16 cellular contexts compared by ENCODE assay signal in genomic region chr16:75062944-75063444, GRCh38. TPM values are rescaled to one million over a fixed set of nuclear protein-coding genes. Genes with fewer than 3 reads are reported as not detected.
DNase-seq lines count a peak whose midpoint lies in the region; ATAC-seq and TF ChIP-seq lines count a peak whose summit lies in the region.
"Had no signal": no experiment of that assay in that cellular context is flagged by ENCODE, and none has a peak within 500 bp of the region (broad histone marks: within the 10 kb centered on the region; RNA-seq: fewer than 3 reads in every experiment).

No MANE protein-coding gene starts in this region.

- H4K20me1 ChIP-seq in GM23338 (replicated peaks; ENCODE audit: insufficient read depth), result peaks cover 44% of the 10 kb centered on the region

- H3K9me3 ChIP-seq in A673 (ENCODE audit: low read depth, low read length, poor library complexity, severe bottlenecking) (no peaks in the 10 kb centered on the region), neuronal stem cell (replicated peaks in 1 of 2; ENCODE audit: control insufficient read depth in 2 of 2, insufficient read depth in 1 of 2, low read depth in 1 of 2, low read length in 2 of 2) (no peaks in the 10 kb centered on the region), left lung (no peaks in the 10 kb centered on the region), MG63 (no peaks in the 10 kb centered on the region)

- no peak overlapping the region for H2BK15ac ChIP-seq in neuronal stem cell (ENCODE audit: low read length)

- no peaks in the 10 kb centered on the region for H3K27me3 Mint-ChIP-seq in GM23338 (ENCODE audit: insufficient read depth, low read depth, poor library complexity)

- BruUV-seq in A673 (replicated peaks; lab: Mats Ljungman, UMichigan), result no TSS peak

- H3K79me1 ChIP-seq in neuronal stem cell (ENCODE audit: low read depth, low read length), result peaks cover 4% of the 10 kb centered on the region

- no peaks in the 10 kb centered on the region for H3K9me3 Mint-ChIP-seq in GM23338
- H3K9me3 Mint-ChIP-seq: memory B cell; stimulated activated naive B cell treated with anti-CD40 and anti-IgM and Interleukin-4, amounts not matched to agents 10 μg/mL and 1 μg/mL and 100 μg/mL, for 72 hours had no signal

- H3K18ac ChIP-seq in neuronal stem cell (ENCODE audit: low read length), result peak overlapping the region; percentile 70

- H3K23ac ChIP-seq in neuronal stem cell (ENCODE audit: low read depth, low read length, poor library complexity), result no peak overlapping the region

- POLR2A ChIA-PET in A673 (lab: Charles Lee; ENCODE audit: low non-redundant PET), result no interaction called here

- peak overlapping the region; percentile 83 for H3K27ac Mint-ChIP-seq in GM23338
- H3K27ac Mint-ChIP-seq: B cell; memory B cell; stimulated activated naive B cell treated with anti-CD40 and anti-IgM and Interleukin-4, amounts not matched to agents 10 μg/mL and 1 μg/mL and 100 μg/mL, for 72 hours had no signal

- no peak overlapping the region for H3K4ac ChIP-seq in neuronal stem cell (ENCODE audit: low read length)

- peaks cover 43% of the 10 kb centered on the region for H3K4me1 Mint-ChIP-seq in GM23338
- H3K4me1 Mint-ChIP-seq: memory B cell had no signal

- H3K4me3 ChIP-seq in A673 (ENCODE audit: low read depth, low read length, poor library complexity, severe bottlenecking), result no peak overlapping the region
- H3K4me3 ChIP-seq in GM23338, result no peak overlapping the region
- H3K4me3 ChIP-seq in neuronal stem cell (ENCODE audit: low read length in 2 of 2), result no peak overlapping the region
- no peak overlapping the region for H3K4me3 ChIP-seq in left lung
- no peak overlapping the region for H3K4me3 ChIP-seq in MG63

- H3K36me3 ChIP-seq in A673 (ENCODE audit: insufficient read depth, low read length, poor library complexity, severe bottlenecking) (no peaks in the 10 kb centered on the region), GM23338 (ENCODE audit: insufficient read depth) (no peaks in the 10 kb centered on the region), neuronal stem cell (replicated peaks in 1 of 2; ENCODE audit: control insufficient read depth in 2 of 2, insufficient read depth in 2 of 2, low read length in 2 of 2) (peaks cover 0 to 4% of the 10 kb centered on the region in 2 donors), left lung (no peaks in the 10 kb centered on the region), MG63 (no peaks in the 10 kb centered on the region)
- H3K36me3 ChIP-seq: brain microvascular endothelial cell had no signal

- no peak overlapping the region for H3K9ac ChIP-seq in neuronal stem cell (ENCODE audit: low read depth, low read length, poor library complexity)

- H3K27ac ChIP-seq in A673 (ENCODE audit: low read depth, low read length, poor library complexity, severe bottlenecking) (peak overlapping the region; percentile 37), GM23338 (ENCODE audit: low read depth) (0 out of 2 replicates have a peak overlapping the region, but pooled peaks have one; percentile 64), neuronal stem cell (replicated peaks; ENCODE audit: low read length) (no peak overlapping the region), left lung (peak overlapping the region in 1 of 2 donors; percentile 75)
- H3K27ac ChIP-seq: brain microvascular endothelial cell had no signal

- H2BK12ac ChIP-seq in neuronal stem cell (ENCODE audit: low read length), result no peak overlapping the region

- TF ChIP-seq CTCF in A673 (conservative IDR thresholded peaks at IDR 0.05; ENCODE audit: low read depth, low read length), result no peak
- peak; percentile 39 to 50; a peak in 3 of 4 replicates for TF ChIP-seq CTCF in GM23338 (conservative IDR thresholded peaks at IDR 0.05; ENCODE audit: low read depth in 2 of 2)
- TF ChIP-seq CTCF in left lung (IDR thresholded peaks at IDR 0.05), result no peak

- H3K27me3 ChIP-seq in A673 (replicated peaks; ENCODE audit: insufficient read depth, low read depth, low read length, poor library complexity) (no peaks in the 10 kb centered on the region), GM23338 (ENCODE audit: insufficient read depth) (no peaks in the 10 kb centered on the region), neuronal stem cell (ENCODE audit: control insufficient read depth in 3 of 3, insufficient read depth in 3 of 3, low read depth in 1 of 3, low read length in 3 of 3) (no peaks in the 10 kb centered on the region), left lung (no peaks in the 10 kb centered on the region), MG63 (no peaks in the 10 kb centered on the region)
- H3K27me3 ChIP-seq: brain microvascular endothelial cell had no signal

- TF ChIP-seq POLR2A in erythroblast (IDR thresholded peaks at IDR 0.05; ENCODE audit: low read length), result no peak

- H3K36me3 Mint-ChIP-seq in GM23338 (ENCODE audit: low read depth), result no peaks in the 10 kb centered on the region
- H3K36me3 Mint-ChIP-seq: memory B cell; stimulated activated naive B cell treated with anti-CD40 and anti-IgM and Interleukin-4, amounts not matched to agents 10 μg/mL and 1 μg/mL and 100 μg/mL, for 72 hours had no signal

- H3K4me3 Mint-ChIP-seq in GM23338, result no peak overlapping the region
- H3K4me3 Mint-ChIP-seq: B cell; memory B cell; stimulated activated naive B cell treated with anti-CD40 and anti-IgM and Interleukin-4, amounts not matched to agents 10 μg/mL and 1 μg/mL and 100 μg/mL, for 72 hours had no signal

- no peak overlapping the region for H2AFZ ChIP-seq in GM23338
- H2AFZ ChIP-seq in neuronal stem cell (ENCODE audit: low read length), result no peak overlapping the region

- H3F3A ChIP-seq in GM23338 (replicated peaks; ENCODE audit: low read depth), result peaks cover 5% of the 10 kb centered on the region; the same call in 1 of the 2 replicates

- no peak overlapping the region for H2BK120ac ChIP-seq in neuronal stem cell (ENCODE audit: low read depth, low read length)

- H3K14ac ChIP-seq in neuronal stem cell (ENCODE audit: low read length), result no peak overlapping the region

- peaks cover 99% of the 10 kb centered on the region for H3K79me2 ChIP-seq in GM23338 (replicated peaks; ENCODE audit: insufficient read depth)

- H2AK5ac ChIP-seq in neuronal stem cell (ENCODE audit: low read depth, low read length), result no peak overlapping the region

- CTCF ChIA-PET in A673 (lab: Charles Lee), result no interaction called here

- peak; percentile 52 for ATAC-seq in GM23338
- no peak for ATAC-seq in left lung
- ATAC-seq: stimulated activated naive B cell treated with anti-CD40 and anti-IgM and Interleukin-4, amounts not matched to agents 10 μg/mL and 1 μg/mL and 100 μg/mL, for 72 hours had no signal

- no peak overlapping the region for H4K8ac ChIP-seq in neuronal stem cell (ENCODE audit: low read depth, low read length)

- H4K91ac ChIP-seq in neuronal stem cell (ENCODE audit: low read depth, low read length, poor library complexity), result no peak overlapping the region

- DNase-seq in A673 (ENCODE audit: low spot score) (no peak), GM23338 (ENCODE audit: low spot score) (no peak), erythroblast (lab: John Stamatoyannopoulos, UW) (peak; percentile 44 to 61), neuronal stem cell (ENCODE audit: low spot score) (no peak), left lung (no peak), MG63 (no peak), cortex of kidney (lab: John Stamatoyannopoulos, UW) (no peak)
- DNase-seq in stimulated activated CD4-positive, alpha-beta T cell treated with anti-CD3 and anti-CD28 coated beads, Interleukin-4, amount 100 ng/mL, for 4 hours, result no peak
- DNase-seq: activated CD4-positive, CD25-positive, alpha-beta regulatory T cell treated with anti-CD3 and anti-CD28 coated beads, Interleukin-2, amount 50 U/mL, for 72 hours; brain microvascular endothelial cell; hippocampal formation; NCI-H2227 treated with DMSO at 0.1 percent for 48 hours; stimulated activated CD4-positive, alpha-beta T cell treated with anti-CD3 and anti-CD28 coated beads, Interleukin-4, amount 100 ng/mL, for 24 hours; stimulated activated naive B cell treated with anti-CD40 and anti-IgM and Interleukin-4, amounts not matched to agents 10 μg/mL and 1 μg/mL and 100 μg/mL, for 72 hours had no signal

- no CpG with 5 or more reads among the region's 9 CpGs for WGBS in neuronal stem cell (ENCODE audit: extremely low coverage in 2 of 2, insufficient read length in 2 of 2, insufficient replicate concordance in 1 of 2), 2 donors

- H3K4me2 ChIP-seq in GM23338, result no peak overlapping the region; the same call in 1 of the 2 replicates
- H3K4me2 ChIP-seq in neuronal stem cell (ENCODE audit: insufficient read depth, low read length, poor library complexity, severe bottlenecking), result no peak overlapping the region

- H3K9me2 ChIP-seq in GM23338 (ENCODE audit: insufficient read depth), result no peaks in the 10 kb centered on the region

- no peak overlapping the region for H2BK5ac ChIP-seq in neuronal stem cell (ENCODE audit: low read length)

- intact Hi-C loops in A673 (cut with micrococcal nuclease; ENCODE audit: unreplicated experiment), result no loop called here
- intact Hi-C loops in left lung (cut with DNase I), result no loop called here

- H3K4me1 ChIP-seq in A673 (ENCODE audit: insufficient read depth, low read length, poor library complexity, severe bottlenecking), result peaks cover 8% of the 10 kb centered on the region
- peaks cover 17% of the 10 kb centered on the region for H3K4me1 ChIP-seq in GM23338 (ENCODE audit: insufficient read depth)
- peaks cover 0 to 12% of the 10 kb centered on the region in 2 donors for H3K4me1 ChIP-seq in neuronal stem cell (ENCODE audit: control insufficient read depth in 2 of 2, insufficient read depth in 1 of 2, low read depth in 1 of 2, low read length in 2 of 2)
- H3K4me1 ChIP-seq in left lung, result peaks cover 19 to 61% of the 10 kb centered on the region in 2 donors

TF ChIP-seq in GM23338, 12 proteins besides CTCF, POLR2A, EP300 and RAD21 (continues in another document):
- no peak for TF ChIP-seq NANOG (IDR thresholded peaks at IDR 0.05; ENCODE audit: borderline replicate concordance)
- TF ChIP-seq ETS1 (IDR thresholded peaks at IDR 0.05), result no peak
- no peak for TF ChIP-seq ZNF331 (CRISPR knock-in tag; IDR thresholded peaks at IDR 0.05; ENCODE audit: low read depth)
- TF ChIP-seq ZNF114 (CRISPR knock-in tag; IDR thresholded peaks at IDR 0.05), result no peak

RNA-seq across cellular contexts. Expression of gene LDHD, which starts 53.6 kb away (rescaled TPM):
- 0.39 TPM in 1 of 2 replicates, not detected in the other for total RNA-seq in A673 (2021)
- total RNA-seq in GM23338 (2014; rRNA removed; shearing (Covaris generic)), result 7.7 and 10.6 TPM in 2 replicates
- 3.9 and 5.0 TPM in 2 replicates for polyA plus RNA-seq in GM23338 (2016; fragmentation: Nextera tagmentation; extraction: Ambion mirVana)
- polyA plus RNA-seq in neuronal stem cell (2013, experiment 1 of 2), result 0.66 TPM
- polyA plus RNA-seq in neuronal stem cell (2013, experiment 2 of 2), result 0.76 TPM
- 1 to 10 TPM; 7.3 to 9.9 TPM for total RNA-seq in left lung
- total RNA-seq in MG63 (2014; rRNA removed; shearing (Covaris generic); ENCODE audit: low replicate concordance), result not detected in 2 replicates
- total RNA-seq: B cell had no signal

Comparison
In these comparisons a context has a peak if more than half of its experiments do, and no peak if none do; other contexts are left out.
1. DNase-seq: peak in erythroblast (2 of 2); none in A673 (single experiment), GM23338 (single experiment), neuronal stem cell (single experiment), left lung (0 of 2), stimulated activated CD4-positive, alpha-beta T cell treated with anti-CD3 and anti-CD28 coated beads, Interleukin-4, amount 100 ng/mL, for 4 hours (0 of 2), MG63 (single experiment) and cortex of kidney (single experiment).
2. CTCF ChIP-seq: peak in GM23338 (2 of 2); none in A673 (single experiment) and left lung (0 of 2).